In the genomic region with DNA sequence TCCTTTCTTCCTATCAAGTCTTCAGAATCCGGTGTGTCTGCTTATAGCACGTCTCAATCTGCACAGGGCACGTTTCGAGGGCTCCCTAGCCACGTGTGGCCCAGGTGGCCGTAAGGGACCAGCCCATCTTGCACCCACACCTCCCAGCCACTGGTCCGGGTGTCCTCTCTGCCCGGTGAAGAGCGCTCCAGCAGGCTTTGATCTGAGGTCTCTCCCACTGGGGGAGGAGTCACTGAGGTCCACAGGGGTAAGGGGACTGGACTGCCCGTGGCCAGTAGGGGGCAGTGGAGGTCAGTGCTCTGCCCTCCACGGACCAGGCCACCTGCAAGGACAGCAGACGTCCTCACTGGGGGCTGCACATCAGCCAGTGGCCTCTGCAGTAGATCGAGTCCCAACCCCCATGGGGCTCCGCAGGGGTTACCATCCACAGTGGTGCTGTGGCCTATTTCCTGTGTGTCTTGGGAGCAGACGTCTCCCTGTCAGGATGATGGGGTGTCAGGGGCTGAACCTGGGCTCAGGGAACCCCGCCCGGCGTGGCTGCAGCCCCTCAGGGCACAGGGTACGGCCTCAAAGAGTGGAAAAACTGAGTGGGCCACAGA, we compare ENCODE assay signal across 8 cellular contexts.
DNase-seq lines count a peak whose midpoint lies in the region; ATAC-seq and TF ChIP-seq lines count a peak whose summit lies in the region.

No MANE protein-coding gene starts in this region.

- H3K9me2 ChIP-seq in HCT116 (ENCODE audit: insufficient read depth): no peaks in the 10 kb centered on the region

- H3K36me3 Mint-ChIP-seq in activated naive CD8-positive, alpha-beta T cell treated with anti-CD3 and anti-CD28 coated beads, Interleukin-2, amount 50 U/mL, for 24 hours (ENCODE audit: low read depth): no peaks in the 10 kb centered on the region

- ATAC-seq in HCT116: peak; percentile 98
- ATAC-seq in activated naive CD8-positive, alpha-beta T cell treated with anti-CD3 and anti-CD28 coated beads, Interleukin-2, amount 50 U/mL, for 24 hours: peak; percentile 71
- ATAC-seq in gastrocnemius medialis: peak in 1 of 2 donors; percentile 58
- no peak for ATAC-seq in GM19351 (IDR thresholded peaks at IDR 0.05; ENCODE audit: unreplicated experiment)

- POLR2A ChIA-PET in HCT116 (lab: Charles Lee): no interaction called here

- TF ChIP-seq CTCF in HCT116 (IDR thresholded peaks at IDR 0.05 in 2 of 3, conservative IDR thresholded peaks at IDR 0.05 in 1 of 3; ENCODE audit: borderline replicate concordance in 1 of 3, insufficient read depth in 1 of 3, low read depth in 2 of 3, low read length in 2 of 3): peak; percentile 90 to 100 (median 98)
- TF ChIP-seq CTCF in right atrium auricular region (IDR thresholded peaks at IDR 0.05): peak; percentile 52 to 92
- TF ChIP-seq CTCF in gastrocnemius medialis (IDR thresholded peaks at IDR 0.05 in 4 of 5, conservative IDR thresholded peaks at IDR 0.05 in 1 of 5): peak; percentile 40 to 89 (median 75)

- TF ChIP-seq POLR2A in HCT116 (IDR thresholded peaks at IDR 0.05; ENCODE audit: borderline replicate concordance, extremely low read depth, insufficient read depth, insufficient read length): no peak
- no peak for TF ChIP-seq POLR2A in gastrocnemius medialis (IDR thresholded peaks at IDR 0.05)

- no peak overlapping the region for H3K27ac Mint-ChIP-seq in activated naive CD8-positive, alpha-beta T cell treated with anti-CD3 and anti-CD28 coated beads, Interleukin-2, amount 50 U/mL, for 24 hours

- H3K36me3 ChIP-seq in HCT116 (ENCODE audit: control insufficient read depth in 1 of 2, insufficient read depth in 2 of 2, low read length in 2 of 2) (no peaks in the 10 kb centered on the region), right atrium auricular region (no peaks in the 10 kb centered on the region), gastrocnemius medialis (no peaks in the 10 kb centered on the region)

- peaks cover 8% of the 10 kb centered on the region for H3K4me1 Mint-ChIP-seq in activated naive CD8-positive, alpha-beta T cell treated with anti-CD3 and anti-CD28 coated beads, Interleukin-2, amount 50 U/mL, for 24 hours

- H3K27ac ChIP-seq in HCT116 (ENCODE audit: low read depth, low read length): no peak overlapping the region
- H3K27ac ChIP-seq in right atrium auricular region: peak overlapping the region in 1 of 2 donors; percentile 28
- H3K27ac ChIP-seq in gastrocnemius medialis: peak overlapping the region in 3 of 4 donors; percentile 29 to 53 (median 47)

- in situ Hi-C loops in gastrocnemius medialis (cut with MboI; ENCODE audit: low sequenced_read_pairs in 4 of 4): no loop called here

- RAD21 ChIA-PET in HCT116 (lab: Charles Lee; ENCODE audit: low non-redundant PET in 1 of 2, low total read pairs in 2 of 2, uncharacterized antibody in 2 of 2, unreplicated experiment in 2 of 2): no interaction called here

- H3K4me3 ChIP-seq in HCT116 (replicated peaks in 1 of 2; ENCODE audit: low read depth in 1 of 2, low read length in 2 of 2) (no peak overlapping the region), right atrium auricular region (no peak overlapping the region), gastrocnemius medialis (no peak overlapping the region)

- H3K27me3 Mint-ChIP-seq in activated naive CD8-positive, alpha-beta T cell treated with anti-CD3 and anti-CD28 coated beads, Interleukin-2, amount 50 U/mL, for 24 hours: no peaks in the 10 kb centered on the region

- CTCF ChIA-PET in HCT116 (lab: Charles Lee): interaction anchor here (1.0 kb wide), 1 partner anchor 10 kb away, joined by 5 read pairs; no protein-coding TSS in a partner anchor

- DNase-seq in COLO668 (lab: John Stamatoyannopoulos, UW; ENCODE audit: unreplicated experiment) (peak; percentile 70), HCT116 (ENCODE audit: low read depth, low spot score) (peak; percentile 83), OCI-M1 (lab: John Stamatoyannopoulos, UW) (peak; percentile 74), right atrium auricular region (ENCODE audit: low spot score) (no peak), gastrocnemius medialis (peak in 1 of 2 donors; percentile 56), OCI-M2 (lab: John Stamatoyannopoulos, UW; ENCODE audit: unreplicated experiment) (no peak)
- DNase-seq in activated naive CD8-positive, alpha-beta T cell treated with anti-CD3 and anti-CD28 coated beads, Interleukin-2, amount 50 U/mL, for 24 hours: peak; percentile 68

- no peak overlapping the region for H3K9ac ChIP-seq in HCT116 (ENCODE audit: low read length)

- no TSS peak for BruUV-seq in HCT116 (replicated peaks; lab: Mats Ljungman, UMichigan)

- no peaks in the 10 kb centered on the region; the same call in 1 of the 2 replicates for H4K20me1 ChIP-seq in HCT116 (ENCODE audit: insufficient read depth)

- no peak overlapping the region for H3K4me3 Mint-ChIP-seq in activated naive CD8-positive, alpha-beta T cell treated with anti-CD3 and anti-CD28 coated beads, Interleukin-2, amount 50 U/mL, for 24 hours

- H3K79me2 ChIP-seq in HCT116 (ENCODE audit: insufficient read depth, low read length): no peaks in the 10 kb centered on the region

- intact Hi-C loops in HCT116 (cut with micrococcal nuclease): no loop called here
- intact Hi-C loops in gastrocnemius medialis (cut with DNase I; ENCODE audit: low total_unique reads): no loop called here

- H2AFZ ChIP-seq in HCT116 (ENCODE audit: low read depth, low read length, poor library complexity, severe bottlenecking): no peak overlapping the region

- peak; percentile 92 for TF ChIP-seq RAD21 in HCT116 (IDR thresholded peaks at IDR 0.05; ENCODE audit: low read depth)

- peak overlapping the region; percentile 38; the same call in 1 of the 2 replicates for H3K4me2 ChIP-seq in HCT116 (ENCODE audit: low read length)

- no peaks in the 10 kb centered on the region for H3K9me3 ChIP-seq in HCT116 (ENCODE audit: control insufficient read depth in 1 of 2, insufficient read depth in 1 of 2, low read depth in 1 of 2, low read length in 2 of 2)
- no peaks in the 10 kb centered on the region for H3K9me3 ChIP-seq in right atrium auricular region
- H3K9me3 ChIP-seq in gastrocnemius medialis: no peaks in the 10 kb centered on the region

- H3K27me3 ChIP-seq in HCT116 (ENCODE audit: insufficient read depth, low read length) (no peaks in the 10 kb centered on the region), right atrium auricular region (no peaks in the 10 kb centered on the region), gastrocnemius medialis (no peaks in the 10 kb centered on the region)

- peaks cover 15 to 30% of the 10 kb centered on the region in 2 experiments; a peak in 3 of 4 replicates for H3K4me1 ChIP-seq in HCT116 (ENCODE audit: control insufficient read depth in 1 of 2, insufficient read depth in 2 of 2, low read length in 2 of 2)
- peaks cover 0 to 64% of the 10 kb centered on the region in 2 donors for H3K4me1 ChIP-seq in right atrium auricular region
- H3K4me1 ChIP-seq in gastrocnemius medialis: peaks cover 49 to 53% of the 10 kb centered on the region in 2 donors

- H3K9me3 Mint-ChIP-seq in activated naive CD8-positive, alpha-beta T cell treated with anti-CD3 and anti-CD28 coated beads, Interleukin-2, amount 50 U/mL, for 24 hours: no peaks in the 10 kb centered on the region

TF ChIP-seq in HCT116, 20 proteins besides CTCF, POLR2A, EP300 and RAD21:
- TF ChIP-seq CEBPB (IDR thresholded peaks at IDR 0.05; ENCODE audit: low read depth) (no peak), YY1 (IDR thresholded peaks at IDR 0.05; ENCODE audit: extremely low read depth, insufficient replicate concordance, low read depth, low read length) (peak; percentile 42), TCF7L2 (IDR thresholded peaks at IDR 0.05; ENCODE audit: borderline replicate concordance, extremely low read depth, insufficient read depth, insufficient read length) (peak; percentile 98)

Comparison
In these comparisons a context has a peak if more than half of its experiments do, and no peak if none do; other contexts are left out.
1. DNase-seq: peak in COLO668 (single experiment), HCT116 (single experiment), OCI-M1 (single experiment) and activated naive CD8-positive, alpha-beta T cell treated with anti-CD3 and anti-CD28 coated beads, Interleukin-2, amount 50 U/mL, for 24 hours (single experiment); none in right atrium auricular region (single experiment) and OCI-M2 (single experiment).
2. Peak in every context shown above with its lines, with median percentiles within 50 percentile points of each other: CTCF ChIP-seq.